ENCODE assay signal across 27 cellular contexts in genomic region chr16:306911-307370, GRCh38. TPM values are rescaled to one million over a fixed set of nuclear protein-coding genes. Genes with fewer than 3 reads are reported as not detected.
A peak's percentile ranks its signal among the peaks of the same experiment; 100 is the strongest.
DNase-seq lines count a peak whose midpoint lies in the region; ATAC-seq and TF ChIP-seq lines count a peak whose summit lies in the region.
"Had no signal": no experiment of that assay in that cellular context is flagged by ENCODE, and none has a peak within 500 bp of the region (broad histone marks: within the 10 kb centered on the region; RNA-seq: fewer than 3 reads in every experiment).

No MANE protein-coding gene starts in this region.

- no peak for ATAC-seq in central memory CD8-positive, alpha-beta T cell (replicated peaks; ENCODE audit: extremely low read depth, poor library complexity, severe bottlenecking)
- no peak for ATAC-seq in left cardiac atrium

- no peaks in the 10 kb centered on the region for H3K9me3 ChIP-seq in neural progenitor cell (ENCODE audit: low read depth)
- H3K9me3 ChIP-seq: BLaER1 treated with 17β-estradiol and CSF1 and Interleukin-3, amounts not matched to agents 10 nM and 100 nM; upper lobe of right lung had no signal

- peaks cover 35% of the 10 kb centered on the region for H3K36me3 Mint-ChIP-seq in central memory CD8-positive, alpha-beta T cell (ENCODE audit: insufficient read depth)
- H3K36me3 Mint-ChIP-seq in neural progenitor cell (peaks cover 7% of the 10 kb centered on the region), endothelial cell (ENCODE audit: low read depth, unreplicated experiment) (peaks cover 8% of the 10 kb centered on the region)

- intact Hi-C loops in left cardiac atrium (cut with DNase I) = no loop called here

- no peak overlapping the region for H3K27ac ChIP-seq in neural progenitor cell
- H3K27ac ChIP-seq: BLaER1 treated with 17β-estradiol and CSF1 and Interleukin-3, amounts not matched to agents 10 nM and 100 nM; GM23248; hepatocyte; upper lobe of right lung; WERI-Rb-1 had no signal

- H3K27me3 ChIP-seq in neural progenitor cell = no peaks in the 10 kb centered on the region
- H3K27me3 ChIP-seq: BLaER1 treated with 17β-estradiol and CSF1 and Interleukin-3, amounts not matched to agents 10 nM and 100 nM; hepatocyte; upper lobe of right lung had no signal

- no peaks in the 10 kb centered on the region for H3K79me2 ChIP-seq in neural progenitor cell (ENCODE audit: low read depth)
- H3K79me2 ChIP-seq: hepatocyte had no signal

- no peaks in the 10 kb centered on the region for H3K9me3 Mint-ChIP-seq in central memory CD8-positive, alpha-beta T cell
- H3K9me3 Mint-ChIP-seq in neural progenitor cell (no peaks in the 10 kb centered on the region), endothelial cell (ENCODE audit: unreplicated experiment) (no peaks in the 10 kb centered on the region)
- H3K9me3 Mint-ChIP-seq: activated CD4-positive, alpha-beta memory T cell treated with anti-CD3 and anti-CD28 coated beads, Interleukin-2, amount 10 ng/mL, durations not matched to agents 7 days and 5 days; activated naive CD4-positive, alpha-beta T cell treated with anti-CD3 and anti-CD28 coated beads, Interleukin-2, amount 10 ng/mL, durations not matched to agents 7 days and 5 days; naive thymus-derived CD4-positive, alpha-beta T cell; T-helper 1 cell treated with Interleukin-12 subunit alpha and Interleukin-12 subunit beta and Interleukin-4 antibody, amounts not matched to agents 30 μg/mL and 1 μg/mL, for 36 hours had no signal

- H3K27me3 Mint-ChIP-seq in central memory CD8-positive, alpha-beta T cell = no peaks in the 10 kb centered on the region
- H3K27me3 Mint-ChIP-seq in neural progenitor cell (ENCODE audit: insufficient read depth, low read depth) (no peaks in the 10 kb centered on the region), endothelial cell (ENCODE audit: unreplicated experiment) (peaks cover 7% of the 10 kb centered on the region)
- H3K27me3 Mint-ChIP-seq: activated CD4-positive, alpha-beta memory T cell treated with anti-CD3 and anti-CD28 coated beads, Interleukin-2, amount 10 ng/mL, durations not matched to agents 7 days and 5 days; activated naive CD4-positive, alpha-beta T cell treated with anti-CD3 and anti-CD28 coated beads, Interleukin-2, amount 10 ng/mL, durations not matched to agents 7 days and 5 days; naive thymus-derived CD4-positive, alpha-beta T cell had no signal

- H2AFZ ChIP-seq in neural progenitor cell (replicated peaks) = no peak overlapping the region
- H2AFZ ChIP-seq: GM23248, hepatocyte had no signal

- TF ChIP-seq CTCF in neural progenitor cell (IDR thresholded peaks at IDR 0.05) (no peak), endothelial cell (IDR thresholded peaks at IDR 0.05; ENCODE audit: unreplicated experiment) (no peak)

- H3K9ac ChIP-seq in neural progenitor cell = no peak overlapping the region
- H3K9ac ChIP-seq: GM23248 had no signal

- H4K20me1 ChIP-seq in neural progenitor cell (ENCODE audit: low read depth) = peaks cover 2% of the 10 kb centered on the region

- DNase-seq in NCI-H1694 treated with DMSO at 0.1 percent for 48 hours (lab: John Stamatoyannopoulos, UW) = peak; percentile 20
- DNase-seq in NCI-H1694 (lab: John Stamatoyannopoulos, UW) = no peak
- DNase-seq in NCI-H1092 treated with DMSO at 0.1 percent for 48 hours (lab: John Stamatoyannopoulos, UW) = peak; percentile 5
- DNase-seq in central memory CD8-positive, alpha-beta T cell (ENCODE audit: low spot score in 2 of 2) = no peak
- no peak for DNase-seq in neural progenitor cell (ENCODE audit: low spot score)
- DNase-seq in left cardiac atrium = no peak
- no peak for DNase-seq in stimulated activated naive CD4-positive, alpha-beta T cell treated with Interleukin-2 at 50 U/mL for 16 hours (lab: John Stamatoyannopoulos, UW)
- no peak for DNase-seq in endothelial cell (ENCODE audit: low spot score)
- DNase-seq: 8988T; activated CD4-positive, alpha-beta memory T cell treated with anti-CD3 and anti-CD28 coated beads, Interleukin-2, amount 10 ng/mL, durations not matched to agents 7 days and 5 days; activated naive CD4-positive, alpha-beta T cell treated with anti-CD3 and anti-CD28 coated beads, Interleukin-2, amount 10 ng/mL, durations not matched to agents 7 days and 5 days; activated T-cell treated with anti-CD3 and anti-CD28 coated beads, Interleukin-2, amount 50 U/mL, for 1 hour; Calu3; cortex of kidney; GM23248; mammary epithelial cell; naive thymus-derived CD4-positive, alpha-beta T cell; NCI-H146; SHP77 treated with DMSO at 0.1 percent for 48 hours; stimulated activated CD4-positive, alpha-beta T cell treated with anti-CD3 and anti-CD28 coated beads, Interleukin-1b, Interleukin-23, amount 100 ng/mL, for 48 hours; upper lobe of right lung; WERI-Rb-1 had no signal

- no peak overlapping the region for H3K4me3 Mint-ChIP-seq in central memory CD8-positive, alpha-beta T cell
- H3K4me3 Mint-ChIP-seq in neural progenitor cell = peak overlapping the region; percentile 1
- no peak overlapping the region for H3K4me3 Mint-ChIP-seq in endothelial cell (ENCODE audit: unreplicated experiment)
- H3K4me3 Mint-ChIP-seq: activated CD4-positive, alpha-beta memory T cell treated with anti-CD3 and anti-CD28 coated beads, Interleukin-2, amount 10 ng/mL, durations not matched to agents 7 days and 5 days; activated naive CD4-positive, alpha-beta T cell treated with anti-CD3 and anti-CD28 coated beads, Interleukin-2, amount 10 ng/mL, durations not matched to agents 7 days and 5 days; naive thymus-derived CD4-positive, alpha-beta T cell; T-helper 1 cell treated with Interleukin-12 subunit alpha and Interleukin-12 subunit beta and Interleukin-4 antibody, amounts not matched to agents 30 μg/mL and 1 μg/mL, for 36 hours had no signal

- no peaks in the 10 kb centered on the region for H3K4me1 ChIP-seq in neural progenitor cell
- H3K4me1 ChIP-seq: upper lobe of right lung had no signal

- H3K4me1 Mint-ChIP-seq in central memory CD8-positive, alpha-beta T cell = peaks cover 29% of the 10 kb centered on the region
- H3K4me1 Mint-ChIP-seq in neural progenitor cell (no peaks in the 10 kb centered on the region), endothelial cell (ENCODE audit: unreplicated experiment) (no peaks in the 10 kb centered on the region)

- H3K27ac Mint-ChIP-seq in central memory CD8-positive, alpha-beta T cell (ENCODE audit: low read depth) = peak overlapping the region; percentile 64
- H3K27ac Mint-ChIP-seq in neural progenitor cell (no peak overlapping the region), endothelial cell (ENCODE audit: unreplicated experiment) (no peak overlapping the region)
- H3K27ac Mint-ChIP-seq: activated CD4-positive, alpha-beta memory T cell treated with anti-CD3 and anti-CD28 coated beads, Interleukin-2, amount 10 ng/mL, durations not matched to agents 7 days and 5 days; activated naive CD4-positive, alpha-beta T cell treated with anti-CD3 and anti-CD28 coated beads, Interleukin-2, amount 10 ng/mL, durations not matched to agents 7 days and 5 days; T-helper 1 cell treated with Interleukin-12 subunit alpha and Interleukin-12 subunit beta and Interleukin-4 antibody, amounts not matched to agents 30 μg/mL and 1 μg/mL, for 36 hours had no signal

- H3K36me3 ChIP-seq in neural progenitor cell = no peaks in the 10 kb centered on the region

- H3F3A ChIP-seq in neural progenitor cell (ENCODE audit: low read depth) = no peaks in the 10 kb centered on the region

- H3K4me2 ChIP-seq in neural progenitor cell = no peak overlapping the region
- H3K4me2 ChIP-seq: hepatocyte had no signal

- no peak overlapping the region for H3K4me3 ChIP-seq in neural progenitor cell
- H3K4me3 ChIP-seq: BLaER1 treated with 17β-estradiol and CSF1 and Interleukin-3, amounts not matched to agents 10 nM and 100 nM; GM23248; hepatocyte; upper lobe of right lung had no signal

RNA-seq across cellular contexts. Expression of gene PDIA2, which starts 24.0 kb away (rescaled TPM):
- total RNA-seq in neural progenitor cell (ENCODE audit: low replicate concordance) (0.53 TPM in 1 of 2 replicates, not detected in the other), left cardiac atrium (1 to 10 TPM; 2.4 to 3.6 TPM), endothelial cell (ENCODE audit: unreplicated experiment) (not detected)
- total RNA-seq: activated CD4-positive, alpha-beta memory T cell treated with anti-CD3 and anti-CD28 coated beads, Interleukin-2, amount 10 ng/mL, durations not matched to agents 7 days and 5 days; Calu3; GM23248; hepatocyte; mammary epithelial cell; OCI-LY7 had no signal

RNA-seq across cellular contexts. Expression of gene ARHGDIG, which starts 26.6 kb away (rescaled TPM):
- total RNA-seq in neural progenitor cell (ENCODE audit: low replicate concordance) (0.84 TPM in 1 of 2 replicates, not detected in the other), left cardiac atrium (1 to 10 TPM; 4.9 to 5.1 TPM), endothelial cell (ENCODE audit: unreplicated experiment) (not detected)
- total RNA-seq: activated CD4-positive, alpha-beta memory T cell treated with anti-CD3 and anti-CD28 coated beads, Interleukin-2, amount 10 ng/mL, durations not matched to agents 7 days and 5 days; Calu3; fibroblast of villous mesenchyme; hepatocyte; mammary epithelial cell; OCI-LY7 had no signal

RNA-seq across cellular contexts. Expression of gene RGS11, which starts 31.2 kb away (rescaled TPM):
- total RNA-seq in neural progenitor cell (ENCODE audit: low replicate concordance) (0.52 and 0.96 TPM in 2 replicates), left cardiac atrium (10 to 100 TPM; 14.8 to 15.3 TPM), endothelial cell (ENCODE audit: unreplicated experiment) (not detected)
- total RNA-seq: OCI-LY7 had no signal

RNA-seq across cellular contexts. Expression of gene AXIN1, which starts 45.6 kb away (rescaled TPM):
- total RNA-seq in neural progenitor cell (ENCODE audit: low replicate concordance) (19.6 and 35.4 TPM in 2 replicates), left cardiac atrium (10 to 100 TPM; 10.9 to 12.3 TPM), endothelial cell (ENCODE audit: unreplicated experiment) (17.5 TPM)

Comparison
In these comparisons a context has a peak if more than half of its experiments do, and no peak if none do; other contexts are left out.
1. DNase-seq: peak in NCI-H1694 treated with DMSO at 0.1 percent for 48 hours (single experiment) and NCI-H1092 treated with DMSO at 0.1 percent for 48 hours (single experiment); none in NCI-H1694 (single experiment), central memory CD8-positive, alpha-beta T cell (0 of 2), neural progenitor cell (single experiment), left cardiac atrium (single experiment), stimulated activated naive CD4-positive, alpha-beta T cell treated with Interleukin-2 at 50 U/mL for 16 hours (single experiment) and endothelial cell (single experiment).